In the genomic region with DNA sequence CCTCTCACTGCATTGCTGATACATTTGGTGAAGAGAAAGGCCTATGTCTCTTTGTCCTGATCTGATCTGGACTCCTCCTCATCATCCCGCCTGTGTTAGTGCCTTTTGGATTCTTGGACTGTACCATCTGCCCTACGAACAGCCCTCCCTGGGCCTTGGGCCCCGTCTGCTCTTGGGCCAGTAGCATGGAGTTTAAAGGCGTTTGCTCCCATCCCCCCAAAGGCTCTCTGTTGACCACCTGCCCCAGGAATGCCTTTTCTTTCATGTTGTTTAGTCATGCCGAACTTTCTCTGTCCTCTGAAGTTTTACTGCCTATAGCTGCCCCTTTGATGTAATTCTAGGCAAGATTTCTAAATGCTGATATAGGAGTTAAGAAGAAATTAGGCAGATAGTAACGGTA, we compare ENCODE assay signal across 1 cellular context.
A peak's percentile ranks its signal among the peaks of the same experiment; 100 is the strongest.
TF ChIP-seq lines count a peak whose summit lies in the region.

No MANE protein-coding gene starts in this region.

TF ChIP-seq in K562, 482 proteins besides CTCF, POLR2A, EP300 and RAD21 (continued from another document):
- TF ChIP-seq, protein P1, sequence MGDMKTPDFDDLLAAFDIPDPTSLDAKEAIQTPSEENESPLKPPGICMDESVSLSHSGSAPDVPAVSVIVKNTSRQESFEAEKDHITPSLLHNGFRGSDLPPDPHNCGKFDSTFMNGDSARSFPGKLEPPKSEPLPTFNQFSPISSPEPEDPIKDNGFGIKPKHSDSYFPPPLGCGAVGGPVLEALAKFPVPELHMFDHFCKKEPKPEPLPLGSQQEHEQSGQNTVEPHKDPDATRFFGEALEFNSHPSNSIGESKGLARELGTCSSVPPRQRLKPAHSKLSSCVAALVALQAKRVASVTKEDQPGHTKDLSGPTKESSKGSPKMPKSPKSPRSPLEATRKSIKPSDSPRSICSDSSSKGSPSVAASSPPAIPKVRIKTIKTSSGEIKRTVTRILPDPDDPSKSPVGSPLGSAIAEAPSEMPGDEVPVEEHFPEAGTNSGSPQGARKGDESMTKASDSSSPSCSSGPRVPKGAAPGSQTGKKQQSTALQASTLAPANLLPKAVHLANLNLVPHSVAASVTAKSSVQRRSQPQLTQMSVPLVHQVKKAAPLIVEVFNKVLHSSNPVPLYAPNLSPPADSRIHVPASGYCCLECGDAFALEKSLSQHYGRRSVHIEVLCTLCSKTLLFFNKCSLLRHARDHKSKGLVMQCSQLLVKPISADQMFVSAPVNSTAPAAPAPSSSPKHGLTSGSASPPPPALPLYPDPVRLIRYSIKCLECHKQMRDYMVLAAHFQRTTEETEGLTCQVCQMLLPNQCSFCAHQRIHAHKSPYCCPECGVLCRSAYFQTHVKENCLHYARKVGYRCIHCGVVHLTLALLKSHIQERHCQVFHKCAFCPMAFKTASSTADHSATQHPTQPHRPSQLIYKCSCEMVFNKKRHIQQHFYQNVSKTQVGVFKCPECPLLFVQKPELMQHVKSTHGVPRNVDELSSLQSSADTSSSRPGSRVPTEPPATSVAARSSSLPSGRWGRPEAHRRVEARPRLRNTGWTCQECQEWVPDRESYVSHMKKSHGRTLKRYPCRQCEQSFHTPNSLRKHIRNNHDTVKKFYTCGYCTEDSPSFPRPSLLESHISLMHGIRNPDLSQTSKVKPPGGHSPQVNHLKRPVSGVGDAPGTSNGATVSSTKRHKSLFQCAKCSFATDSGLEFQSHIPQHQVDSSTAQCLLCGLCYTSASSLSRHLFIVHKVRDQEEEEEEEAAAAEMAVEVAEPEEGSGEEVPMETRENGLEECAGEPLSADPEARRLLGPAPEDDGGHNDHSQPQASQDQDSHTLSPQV (IDR thresholded peaks at IDR 0.05): 0 out of 2 replicates have a peak, but pooled peaks have one; percentile 25
- TF ChIP-seq, protein P2, sequence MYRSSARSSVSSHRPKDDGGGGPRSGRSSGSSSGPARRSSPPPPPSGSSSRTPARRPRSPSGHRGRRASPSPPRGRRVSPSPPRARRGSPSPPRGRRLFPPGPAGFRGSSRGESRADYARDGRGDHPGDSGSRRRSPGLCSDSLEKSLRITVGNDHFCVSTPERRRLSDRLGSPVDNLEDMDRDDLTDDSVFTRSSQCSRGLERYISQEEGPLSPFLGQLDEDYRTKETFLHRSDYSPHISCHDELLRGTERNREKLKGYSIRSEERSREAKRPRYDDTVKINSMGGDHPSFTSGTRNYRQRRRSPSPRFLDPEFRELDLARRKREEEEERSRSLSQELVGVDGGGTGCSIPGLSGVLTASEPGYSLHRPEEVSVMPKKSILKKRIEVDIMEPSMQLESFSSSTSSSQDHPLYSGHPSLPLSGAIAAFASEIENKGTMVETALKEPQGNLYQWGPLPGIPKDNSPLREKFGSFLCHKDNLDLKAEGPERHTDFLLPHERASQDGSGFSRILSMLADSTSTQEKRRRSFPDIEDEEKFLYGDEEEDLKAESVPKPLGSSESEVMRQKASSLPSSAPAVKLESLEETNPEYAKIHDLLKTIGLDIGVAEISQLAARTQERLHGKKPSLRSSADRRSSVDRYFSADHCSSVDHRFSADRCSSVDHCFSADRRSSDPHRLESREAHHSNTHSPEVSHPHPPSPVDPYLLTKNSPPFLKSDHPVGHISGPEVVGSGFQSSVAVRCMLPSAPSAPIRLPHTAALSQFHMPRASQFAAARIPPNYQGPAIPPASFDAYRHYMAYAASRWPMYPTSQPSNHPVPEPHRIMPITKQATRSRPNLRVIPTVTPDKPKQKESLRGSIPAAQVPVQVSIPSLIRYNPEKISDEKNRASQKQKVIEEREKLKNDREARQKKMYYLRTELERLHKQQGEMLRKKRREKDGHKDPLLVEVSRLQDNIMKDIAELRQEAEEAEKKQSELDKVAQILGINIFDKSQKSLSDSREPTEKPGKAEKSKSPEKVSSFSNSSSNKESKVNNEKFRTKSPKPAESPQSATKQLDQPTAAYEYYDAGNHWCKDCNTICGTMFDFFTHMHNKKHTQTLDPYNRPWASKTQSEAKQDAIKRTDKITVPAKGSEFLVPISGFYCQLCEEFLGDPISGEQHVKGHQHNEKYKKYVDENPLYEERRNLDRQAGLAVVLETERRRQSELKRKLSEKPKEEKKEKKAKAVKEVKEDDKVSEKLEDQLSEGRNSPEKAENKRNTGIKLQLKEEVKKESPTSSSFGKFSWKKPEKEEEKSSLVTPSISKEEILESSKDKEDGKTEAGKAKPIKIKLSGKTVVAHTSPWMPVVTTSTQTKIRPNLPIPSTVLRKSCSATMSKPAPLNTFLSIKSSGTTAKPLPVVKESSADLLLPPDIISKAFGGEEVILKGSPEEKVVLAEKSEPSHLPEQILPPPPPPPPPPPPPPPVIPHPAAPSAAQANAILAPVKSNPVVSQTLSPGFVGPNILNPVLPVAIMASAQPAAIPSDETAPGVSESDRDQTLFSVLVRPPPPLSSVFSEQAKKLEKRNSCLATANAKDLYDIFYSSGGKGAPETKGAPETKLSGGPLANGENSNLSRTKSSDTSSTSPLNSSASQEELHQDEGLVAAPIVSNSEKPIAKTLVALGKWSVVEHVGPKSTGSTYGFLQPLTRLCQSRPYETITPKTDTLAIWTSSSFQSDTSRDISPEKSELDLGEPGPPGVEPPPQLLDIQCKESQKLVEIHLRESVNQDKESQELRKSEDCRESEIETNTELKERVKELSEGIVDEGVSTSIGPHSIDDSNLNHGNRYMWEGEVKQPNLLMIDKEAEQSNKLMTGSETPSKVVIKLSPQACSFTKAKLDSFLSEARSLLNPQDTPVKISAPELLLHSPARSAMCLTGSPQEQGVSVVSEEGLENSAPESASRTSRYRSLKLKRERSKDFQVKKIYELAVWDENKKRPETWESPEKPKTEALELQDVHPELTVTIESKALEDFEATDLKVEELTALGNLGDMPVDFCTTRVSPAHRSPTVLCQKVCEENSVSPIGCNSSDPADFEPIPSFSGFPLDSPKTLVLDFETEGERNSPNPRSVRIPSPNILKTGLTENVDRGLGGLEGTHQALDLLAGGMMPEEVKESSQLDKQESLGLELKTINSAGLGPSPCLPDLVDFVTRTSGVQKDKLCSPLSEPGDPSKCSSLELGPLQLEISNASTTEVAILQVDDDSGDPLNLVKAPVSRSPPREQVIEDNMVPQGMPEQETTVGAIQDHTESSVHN (IDR thresholded peaks at IDR 0.05; ENCODE audit: borderline replicate concordance in 1 of 2, low read depth in 1 of 2): no peak
- TF ChIP-seq, protein P3, sequence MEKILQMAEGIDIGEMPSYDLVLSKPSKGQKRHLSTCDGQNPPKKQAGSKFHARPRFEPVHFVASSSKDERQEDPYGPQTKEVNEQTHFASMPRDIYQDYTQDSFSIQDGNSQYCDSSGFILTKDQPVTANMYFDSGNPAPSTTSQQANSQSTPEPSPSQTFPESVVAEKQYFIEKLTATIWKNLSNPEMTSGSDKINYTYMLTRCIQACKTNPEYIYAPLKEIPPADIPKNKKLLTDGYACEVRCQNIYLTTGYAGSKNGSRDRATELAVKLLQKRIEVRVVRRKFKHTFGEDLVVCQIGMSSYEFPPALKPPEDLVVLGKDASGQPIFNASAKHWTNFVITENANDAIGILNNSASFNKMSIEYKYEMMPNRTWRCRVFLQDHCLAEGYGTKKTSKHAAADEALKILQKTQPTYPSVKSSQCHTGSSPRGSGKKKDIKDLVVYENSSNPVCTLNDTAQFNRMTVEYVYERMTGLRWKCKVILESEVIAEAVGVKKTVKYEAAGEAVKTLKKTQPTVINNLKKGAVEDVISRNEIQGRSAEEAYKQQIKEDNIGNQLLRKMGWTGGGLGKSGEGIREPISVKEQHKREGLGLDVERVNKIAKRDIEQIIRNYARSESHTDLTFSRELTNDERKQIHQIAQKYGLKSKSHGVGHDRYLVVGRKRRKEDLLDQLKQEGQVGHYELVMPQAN (IDR thresholded peaks at IDR 0.05; ENCODE audit: borderline replicate concordance): no peak
- no peak for TF ChIP-seq NFYB (IDR thresholded peaks at IDR 0.05; ENCODE audit: extremely low read depth, insufficient read length)
- TF ChIP-seq, protein P4, sequence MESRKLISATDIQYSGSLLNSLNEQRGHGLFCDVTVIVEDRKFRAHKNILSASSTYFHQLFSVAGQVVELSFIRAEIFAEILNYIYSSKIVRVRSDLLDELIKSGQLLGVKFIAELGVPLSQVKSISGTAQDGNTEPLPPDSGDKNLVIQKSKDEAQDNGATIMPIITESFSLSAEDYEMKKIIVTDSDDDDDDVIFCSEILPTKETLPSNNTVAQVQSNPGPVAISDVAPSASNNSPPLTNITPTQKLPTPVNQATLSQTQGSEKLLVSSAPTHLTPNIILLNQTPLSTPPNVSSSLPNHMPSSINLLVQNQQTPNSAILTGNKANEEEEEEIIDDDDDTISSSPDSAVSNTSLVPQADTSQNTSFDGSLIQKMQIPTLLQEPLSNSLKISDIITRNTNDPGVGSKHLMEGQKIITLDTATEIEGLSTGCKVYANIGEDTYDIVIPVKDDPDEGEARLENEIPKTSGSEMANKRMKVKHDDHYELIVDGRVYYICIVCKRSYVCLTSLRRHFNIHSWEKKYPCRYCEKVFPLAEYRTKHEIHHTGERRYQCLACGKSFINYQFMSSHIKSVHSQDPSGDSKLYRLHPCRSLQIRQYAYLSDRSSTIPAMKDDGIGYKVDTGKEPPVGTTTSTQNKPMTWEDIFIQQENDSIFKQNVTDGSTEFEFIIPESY (CRISPR knock-in tag; IDR thresholded peaks at IDR 0.05): peak; percentile 56
- no peak for TF ChIP-seq MAFK (IDR thresholded peaks at IDR 0.05; ENCODE audit: low read length)
- TF ChIP-seq SREBF2 (CRISPR knock-in tag; IDR thresholded peaks at IDR 0.05): no peak
